In genomic region chr17:4597975-4598374, GRCh38 we compare ENCODE assay signal across 31 cellular contexts. TPM values are rescaled to one million over a fixed set of nuclear protein-coding genes. Genes with fewer than 3 reads are reported as not detected.
A peak's percentile ranks its signal among the peaks of the same experiment; 100 is the strongest.
DNase-seq lines count a peak whose midpoint lies in the region; ATAC-seq, FAIRE-seq and TF ChIP-seq lines count a peak whose summit lies in the region.
"Had no signal": no experiment of that assay in that cellular context is flagged by ENCODE, and none has a peak within 500 bp of the region (broad histone marks: within the 10 kb centered on the region; RNA-seq: fewer than 3 reads in every experiment).

No MANE protein-coding gene starts in this region.

- peak overlapping the region; percentile 36 for H2BK15ac ChIP-seq in mesenchymal stem cell (ENCODE audit: low read depth, poor library complexity, severe bottlenecking)

- no peaks in the 10 kb centered on the region for H3K36me3 ChIP-seq in astrocyte (ENCODE audit: insufficient read depth, low read length)
- peaks cover 0 to 6% of the 10 kb centered on the region in 2 donors for H3K36me3 ChIP-seq in gastroesophageal sphincter
- H3K36me3 ChIP-seq in mesenchymal stem cell (ENCODE audit: control insufficient read depth in 1 of 2, insufficient read depth in 2 of 2, low read depth in 1 of 2, low read length in 2 of 2) = peaks cover 0 to 26% of the 10 kb centered on the region in 2 experiments
- H3K36me3 ChIP-seq: adrenal gland, pancreas, sigmoid colon, tibial artery had no signal

- no peaks in the 10 kb centered on the region for H3K9me3 Mint-ChIP-seq in astrocyte (ENCODE audit: unreplicated experiment)
- no peaks in the 10 kb centered on the region for H3K9me3 Mint-ChIP-seq in type B pancreatic cell
- no peaks in the 10 kb centered on the region for H3K9me3 Mint-ChIP-seq in stimulated activated memory B cell treated with anti-CD40 and anti-IgM and Interleukin-4, amounts not matched to agents 10 μg/mL and 1 μg/mL and 100 μg/mL, for 72 hours
- H3K9me3 Mint-ChIP-seq: activated T-cell treated with anti-CD3 and anti-CD28 coated beads, Interleukin-2, amount 50 U/mL, for 4 hours; CD4-positive, CD25-positive, alpha-beta regulatory T cell; naive thymus-derived CD8-positive, alpha-beta T cell; stimulated activated naive CD8-positive, alpha-beta T cell treated with anti-CD3 and anti-CD28 coated beads, Interleukin-15, amount 100 ng/mL, for 72 hours had no signal

- H3K4me1 Mint-ChIP-seq in astrocyte (ENCODE audit: low read depth, unreplicated experiment) (peaks cover 13% of the 10 kb centered on the region), type B pancreatic cell (ENCODE audit: unreplicated experiment) (peaks cover 39% of the 10 kb centered on the region)
- H3K4me1 Mint-ChIP-seq in stimulated activated memory B cell treated with anti-CD40 and anti-IgM and Interleukin-4, amounts not matched to agents 10 μg/mL and 1 μg/mL and 100 μg/mL, for 72 hours = peaks cover 7% of the 10 kb centered on the region

- H3K9ac ChIP-seq in astrocyte (ENCODE audit: low read length) = no peak overlapping the region
- H3K9ac ChIP-seq in mesenchymal stem cell (ENCODE audit: low read length) = no peak overlapping the region

- no peak overlapping the region for H2BK12ac ChIP-seq in mesenchymal stem cell (ENCODE audit: low read length in 2 of 2)

- no peaks in the 10 kb centered on the region for H4K20me1 ChIP-seq in astrocyte (ENCODE audit: insufficient read depth, low read length)

- no peak for DNase-seq in astrocyte (ENCODE audit: low read depth)
- no peak for DNase-seq in mesenchymal stem cell
- no peak for DNase-seq in type B pancreatic cell (ENCODE audit: extremely low spot score, unreplicated experiment)
- DNase-seq in T-helper 1 cell = no peak
- DNase-seq in activated CD4-positive, alpha-beta T cell treated with anti-CD3 and anti-CD28 coated beads, Interleukin-2, amount 50 U/mL, for 1 hour = no peak
- DNase-seq in foreskin keratinocyte = no peak
- DNase-seq: activated CD4-positive, alpha-beta T cell treated with anti-CD3 and anti-CD28 coated beads for 1 hour; activated naive CD4-positive, alpha-beta T cell; activated T-cell treated with anti-CD3 and anti-CD28 coated beads, Interleukin-2, amount 50 U/mL, for 4 hours; adrenal gland; CD4-positive, CD25-positive, alpha-beta regulatory T cell; cortex of kidney; EL; glutamatergic neuron; left colon; midbrain; naive thymus-derived CD8-positive, alpha-beta T cell; NCI-H2081 treated with DMSO at 0.1 percent for 48 hours; NCI-H446; pancreas; PC-3; SIG-M5; sigmoid colon; stimulated activated naive CD8-positive, alpha-beta T cell treated with anti-CD3 and anti-CD28 coated beads, Interleukin-15, amount 100 ng/mL, for 72 hours; tibial artery had no signal

- ATAC-seq in gastroesophageal sphincter = no peak
- no peak for ATAC-seq in foreskin keratinocyte
- no peak for ATAC-seq in stimulated activated memory B cell treated with anti-CD40 and anti-IgM and Interleukin-4, amounts not matched to agents 10 μg/mL and 1 μg/mL and 100 μg/mL, for 72 hours
- ATAC-seq: activated T-cell treated with anti-CD3 and anti-CD28 coated beads, Interleukin-2, amount 50 U/mL, for 4 hours; left colon; naive thymus-derived CD8-positive, alpha-beta T cell; pancreas; PC-3; stimulated activated naive CD8-positive, alpha-beta T cell treated with anti-CD3 and anti-CD28 coated beads, Interleukin-15, amount 100 ng/mL, for 72 hours had no signal

- H3K27me3 Mint-ChIP-seq in astrocyte (ENCODE audit: low read depth, unreplicated experiment) (peaks cover 24% of the 10 kb centered on the region), type B pancreatic cell (no peaks in the 10 kb centered on the region)
- H3K27me3 Mint-ChIP-seq in stimulated activated memory B cell treated with anti-CD40 and anti-IgM and Interleukin-4, amounts not matched to agents 10 μg/mL and 1 μg/mL and 100 μg/mL, for 72 hours = peaks cover 62% of the 10 kb centered on the region
- H3K27me3 Mint-ChIP-seq: CD4-positive, CD25-positive, alpha-beta regulatory T cell had no signal

- no peak overlapping the region for H3K14ac ChIP-seq in mesenchymal stem cell (ENCODE audit: low read length in 2 of 2)

- no peak for TF ChIP-seq POLR2A in gastroesophageal sphincter (IDR thresholded peaks at IDR 0.05)

- H3K4me3 ChIP-seq in astrocyte (ENCODE audit: insufficient read depth, low read depth, low read length) (no peak overlapping the region), gastroesophageal sphincter (no peak overlapping the region), mesenchymal stem cell (ENCODE audit: insufficient read depth in 1 of 2, low read depth in 1 of 2, low read length in 2 of 2) (no peak overlapping the region)
- H3K4me3 ChIP-seq: adrenal gland, pancreas, sigmoid colon, tibial artery had no signal

- no peak overlapping the region for H4K91ac ChIP-seq in mesenchymal stem cell (ENCODE audit: low read length)

- TF ChIP-seq CTCF in astrocyte (IDR thresholded peaks at IDR 0.05; ENCODE audit: insufficient read depth, low read depth, low read length) = no peak
- TF ChIP-seq CTCF in gastroesophageal sphincter (IDR thresholded peaks at IDR 0.05) = no peak
- no peak for TF ChIP-seq CTCF in type B pancreatic cell (conservative IDR thresholded peaks at IDR 0.05)
- TF ChIP-seq CTCF in foreskin keratinocyte (conservative IDR thresholded peaks at IDR 0.05) = no peak

- H2AFZ ChIP-seq in astrocyte (ENCODE audit: low read depth, low read length) = no peak overlapping the region
- H2AFZ ChIP-seq in mesenchymal stem cell (ENCODE audit: low read depth, low read length) = no peak overlapping the region

- H3K79me2 ChIP-seq in astrocyte (ENCODE audit: insufficient read depth, low read length) = no peaks in the 10 kb centered on the region

- H2AK5ac ChIP-seq in mesenchymal stem cell (ENCODE audit: low read length, severe bottlenecking) = peak overlapping the region; percentile 53

- FAIRE-seq in astrocyte (lab: Jason Lieb, UNC) = no peak
- FAIRE-seq: bronchial epithelial cell, pancreas, TTC549 had no signal

- H2BK120ac ChIP-seq in mesenchymal stem cell (ENCODE audit: low read depth, low read length) = no peak overlapping the region

- no peak overlapping the region for H2BK5ac ChIP-seq in mesenchymal stem cell (ENCODE audit: low read depth, low read length, poor library complexity, severe bottlenecking)

- H3K27ac Mint-ChIP-seq in astrocyte (ENCODE audit: unreplicated experiment) (peak overlapping the region; percentile 67), type B pancreatic cell (no peak overlapping the region)
- H3K27ac Mint-ChIP-seq in stimulated activated memory B cell treated with anti-CD40 and anti-IgM and Interleukin-4, amounts not matched to agents 10 μg/mL and 1 μg/mL and 100 μg/mL, for 72 hours = no peak overlapping the region
- H3K27ac Mint-ChIP-seq: CD4-positive, CD25-positive, alpha-beta regulatory T cell had no signal

- H3K27ac ChIP-seq in astrocyte (ENCODE audit: low read depth, low read length) (no peak overlapping the region), gastroesophageal sphincter (peak overlapping the region; percentile 48 to 90 (median 84)), mesenchymal stem cell (ENCODE audit: low read length, poor library complexity, severe bottlenecking) (no peak overlapping the region), foreskin keratinocyte (no peak overlapping the region)
- H3K27ac ChIP-seq: pancreas, tibial artery had no signal

- H3K4me2 ChIP-seq in astrocyte (ENCODE audit: low read length) (no peak overlapping the region), mesenchymal stem cell (ENCODE audit: low read length, poor library complexity, severe bottlenecking) (no peak overlapping the region)

- H3K4me1 ChIP-seq in astrocyte (ENCODE audit: insufficient read depth, low read length) (peaks cover 5% of the 10 kb centered on the region), gastroesophageal sphincter (peaks cover 0 to 42% (median 15%) of the 10 kb centered on the region in 3 donors), mesenchymal stem cell (ENCODE audit: control insufficient read depth, insufficient read depth, low read depth, low read length) (peaks cover 24% of the 10 kb centered on the region), foreskin keratinocyte (no peaks in the 10 kb centered on the region)
- H3K4me1 ChIP-seq: pancreas, sigmoid colon had no signal

- no peaks in the 10 kb centered on the region for H3K9me3 ChIP-seq in astrocyte (ENCODE audit: insufficient read depth, low read depth, low read length)
- H3K9me3 ChIP-seq in gastroesophageal sphincter = no peaks in the 10 kb centered on the region
- no peaks in the 10 kb centered on the region for H3K9me3 ChIP-seq in mesenchymal stem cell (ENCODE audit: control insufficient read depth, low read length)
- H3K9me3 ChIP-seq: adrenal gland, pancreas, sigmoid colon, tibial artery had no signal

- no peak overlapping the region for H3K18ac ChIP-seq in mesenchymal stem cell (ENCODE audit: low read depth in 1 of 2, low read length in 2 of 2)

- H3K27me3 ChIP-seq in astrocyte (ENCODE audit: insufficient read depth, low read length) = peaks cover 11% of the 10 kb centered on the region
- peaks cover 15% of the 10 kb centered on the region for H3K27me3 ChIP-seq in gastroesophageal sphincter
- H3K27me3 ChIP-seq in mesenchymal stem cell (ENCODE audit: control insufficient read depth in 1 of 2, insufficient read depth in 1 of 2, low read length in 2 of 2) = peaks cover 24 to 25% of the 10 kb centered on the region in 2 experiments
- peaks cover 32% of the 10 kb centered on the region for H3K27me3 ChIP-seq in foreskin keratinocyte
- H3K27me3 ChIP-seq: adrenal gland, pancreas had no signal

- no peak overlapping the region for H3K4ac ChIP-seq in mesenchymal stem cell (ENCODE audit: low read depth in 1 of 2, low read length in 2 of 2)

- H3K23ac ChIP-seq in mesenchymal stem cell (ENCODE audit: low read length in 2 of 2) = no peak overlapping the region

- no peak overlapping the region for H4K8ac ChIP-seq in mesenchymal stem cell (ENCODE audit: low read length)

- no peaks in the 10 kb centered on the region for H3K36me3 Mint-ChIP-seq in astrocyte (ENCODE audit: low read depth, unreplicated experiment)
- H3K36me3 Mint-ChIP-seq in type B pancreatic cell = peaks cover under 1% of the 10 kb centered on the region
- no peaks in the 10 kb centered on the region for H3K36me3 Mint-ChIP-seq in stimulated activated memory B cell treated with anti-CD40 and anti-IgM and Interleukin-4, amounts not matched to agents 10 μg/mL and 1 μg/mL and 100 μg/mL, for 72 hours
- H3K36me3 Mint-ChIP-seq: CD4-positive, CD25-positive, alpha-beta regulatory T cell; naive thymus-derived CD8-positive, alpha-beta T cell had no signal

- H3K79me1 ChIP-seq in mesenchymal stem cell (replicated peaks; ENCODE audit: low read length, poor library complexity, severe bottlenecking) = no peaks in the 10 kb centered on the region

- no peak for TF ChIP-seq EP300 in gastroesophageal sphincter (IDR thresholded peaks at IDR 0.05)

- 82 to 89% methylated on average over 4 to 7 of the region's 13 CpGs for WGBS in gastroesophageal sphincter (ENCODE audit: low coverage in 1 of 2), 2 donors
- WGBS in mesenchymal stem cell = 66% methylated on average over 13 of the region's 13 CpGs

- H3K4me3 Mint-ChIP-seq in astrocyte (ENCODE audit: unreplicated experiment) (no peak overlapping the region), type B pancreatic cell (peak overlapping the region; percentile 20)
- no peak overlapping the region for H3K4me3 Mint-ChIP-seq in stimulated activated memory B cell treated with anti-CD40 and anti-IgM and Interleukin-4, amounts not matched to agents 10 μg/mL and 1 μg/mL and 100 μg/mL, for 72 hours
- H3K4me3 Mint-ChIP-seq: activated T-cell treated with anti-CD3 and anti-CD28 coated beads, Interleukin-2, amount 50 U/mL, for 4 hours; CD4-positive, CD25-positive, alpha-beta regulatory T cell; naive thymus-derived CD8-positive, alpha-beta T cell; stimulated activated naive CD8-positive, alpha-beta T cell treated with anti-CD3 and anti-CD28 coated beads, Interleukin-15, amount 100 ng/mL, for 72 hours had no signal

RNA-seq across cellular contexts. Expression of gene SMTNL2, which starts 13.6 kb away (rescaled TPM):
- total RNA-seq in astrocyte (0.18 and 0.26 TPM in 2 replicates), gastroesophageal sphincter (1 to 10 TPM; 2.0 to 5.2 (median 3.7) TPM), type B pancreatic cell (ENCODE audit: low replicate concordance) (19.4 and 25.5 TPM in 2 replicates), foreskin keratinocyte (not detected in 2 replicates)
- polyA plus RNA-seq in mesenchymal stem cell (2013, experiment 1 of 2) = 0.12 TPM
- polyA plus RNA-seq in mesenchymal stem cell (2013, experiment 2 of 2) = 0.18 TPM
- polyA plus RNA-seq in foreskin keratinocyte = not detected in 2 replicates
- total RNA-seq: activated CD8-positive, alpha-beta memory T cell treated with anti-CD3 and anti-CD28 coated beads for 36 hours; activated T-cell treated with anti-CD3 and anti-CD28 coated beads, Interleukin-2, amount 50 U/mL, for 4 hours; bronchial epithelial cell; CD4-positive, CD25-positive, alpha-beta regulatory T cell; M059J; naive thymus-derived CD8-positive, alpha-beta T cell; PC-3 had no signal
- polyA plus RNA-seq: CD4-positive, CD25-positive, alpha-beta regulatory T cell; naive thymus-derived CD8-positive, alpha-beta T cell had no signal

RNA-seq across cellular contexts. Expression of gene GGT6, which starts 37.6 kb away (rescaled TPM):
- not detected in 2 replicates for total RNA-seq in astrocyte
- total RNA-seq in gastroesophageal sphincter = 1 to 10 TPM in 1 of 4 donors, under 1 TPM in 2, not detected in 1; 0.27 to 5.9 (median 0.47) TPM
- not detected for polyA plus RNA-seq in mesenchymal stem cell (2013, experiment 1 of 2)
- not detected for polyA plus RNA-seq in mesenchymal stem cell (2013, experiment 2 of 2)
- total RNA-seq in type B pancreatic cell (ENCODE audit: low replicate concordance) = 1.0 and 1.4 TPM in 2 replicates
- 0.25 and 0.31 TPM in 2 replicates for total RNA-seq in foreskin keratinocyte
- 0.18 and 0.22 TPM in 2 replicates for polyA plus RNA-seq in foreskin keratinocyte
- total RNA-seq: activated CD8-positive, alpha-beta memory T cell treated with anti-CD3 and anti-CD28 coated beads for 36 hours; activated T-cell treated with anti-CD3 and anti-CD28 coated beads, Interleukin-2, amount 50 U/mL, for 4 hours; CD4-positive, CD25-positive, alpha-beta regulatory T cell; M059J; naive thymus-derived CD8-positive, alpha-beta T cell; PC-3 had no signal
- polyA plus RNA-seq: CD4-positive, CD25-positive, alpha-beta regulatory T cell; naive thymus-derived CD8-positive, alpha-beta T cell had no signal

RNA-seq across cellular contexts. Expression of gene MYBBP1A, which starts 42.8 kb away (rescaled TPM):
- total RNA-seq in astrocyte (70.0 and 71.1 TPM in 2 replicates), gastroesophageal sphincter (10 to 100 TPM; 19.1 to 46.4 (median 40.9) TPM), type B pancreatic cell (ENCODE audit: low replicate concordance) (63.7 and 66.0 TPM in 2 replicates), foreskin keratinocyte (76.5 and 89.3 TPM in 2 replicates)
- polyA plus RNA-seq in mesenchymal stem cell (2013, experiment 1 of 2) = 20.8 TPM
- polyA plus RNA-seq in mesenchymal stem cell (2013, experiment 2 of 2) = 19.7 TPM
- polyA plus RNA-seq in foreskin keratinocyte = 58.7 and 69.4 TPM in 2 replicates

RNA-seq across cellular contexts. Expression of gene ALOX15, which starts 43.5 kb away (rescaled TPM):
- total RNA-seq in astrocyte = 0.07 TPM in 1 of 2 replicates, not detected in the other
- total RNA-seq in gastroesophageal sphincter = under 1 TPM in 1 of 4 donors, not detected in 3; 0.12 TPM
- polyA plus RNA-seq in mesenchymal stem cell (2013, experiment 1 of 2) = 0.01 TPM
- not detected for polyA plus RNA-seq in mesenchymal stem cell (2013, experiment 2 of 2)
- 2.1 and 4.9 TPM in 2 replicates for total RNA-seq in type B pancreatic cell (ENCODE audit: low replicate concordance)
- total RNA-seq in foreskin keratinocyte = not detected in 2 replicates
- polyA plus RNA-seq in foreskin keratinocyte = not detected in 2 replicates
- total RNA-seq: activated CD8-positive, alpha-beta memory T cell treated with anti-CD3 and anti-CD28 coated beads for 36 hours; activated T-cell treated with anti-CD3 and anti-CD28 coated beads, Interleukin-2, amount 50 U/mL, for 4 hours; bronchial epithelial cell; CD4-positive, CD25-positive, alpha-beta regulatory T cell; M059J; pancreas; PC-3 had no signal
- polyA plus RNA-seq: CD4-positive, CD25-positive, alpha-beta regulatory T cell; naive thymus-derived CD8-positive, alpha-beta T cell had no signal

Comparison
In these comparisons a context has a peak if more than half of its experiments do, and no peak if none do; other contexts are left out.
1. H3K27ac ChIP-seq: peak in gastroesophageal sphincter (4 of 4); none in astrocyte (single experiment), mesenchymal stem cell (single experiment) and foreskin keratinocyte (single experiment).